13 cellular contexts compared by ENCODE assay signal in genomic region chr16:85329059-85329812, GRCh38.
A peak's percentile ranks its signal among the peaks of the same experiment; 100 is the strongest.
DNase-seq lines count a peak whose midpoint lies in the region; ATAC-seq and TF ChIP-seq lines count a peak whose summit lies in the region.
"Had no signal": no experiment of that assay in that cellular context is flagged by ENCODE, and none has a peak within 500 bp of the region (broad histone marks: within the 10 kb centered on the region; RNA-seq: fewer than 3 reads in every experiment).

No MANE protein-coding gene starts in this region.

- no peaks in the 10 kb centered on the region for H3K9me3 ChIP-seq in Caco-2
- H3K9me3 ChIP-seq in CD8-positive, alpha-beta T cell (ENCODE audit: low read length), result no peaks in the 10 kb centered on the region
- H3K9me3 ChIP-seq: lower lobe of right lung, spleen had no signal

- POLR2A ChIA-PET in Caco-2 (lab: Charles Lee), result interaction anchor here (0.7 kb wide), 1 partner anchor 135 kb away, joined by 3 read pairs; no protein-coding TSS in a partner anchor
- POLR2A ChIA-PET in CD8-positive, alpha-beta T cell (lab: Charles Lee), result interaction anchor here (1.3 kb wide), 1 partner anchor 19 kb away, joined by 5 read pairs; no protein-coding TSS in a partner anchor

- H3K4me1 ChIP-seq in Caco-2, result peaks cover 29% of the 10 kb centered on the region
- H3K4me1 ChIP-seq in CD8-positive, alpha-beta T cell (ENCODE audit: insufficient read depth, low read length), result peaks cover 9% of the 10 kb centered on the region

- H3K27ac ChIP-seq in CD8-positive, alpha-beta T cell (ENCODE audit: low read depth, low read length), result no peak overlapping the region
- H3K27ac ChIP-seq: lower lobe of right lung, spleen had no signal

- no peaks in the 10 kb centered on the region for H3K9me3 Mint-ChIP-seq in Caco-2 (ENCODE audit: unreplicated experiment)
- H3K9me3 Mint-ChIP-seq in CD8-positive, alpha-beta T cell, result no peaks in the 10 kb centered on the region
- H3K9me3 Mint-ChIP-seq: activated T-cell treated with anti-CD3 and anti-CD28 coated beads, Interleukin-2, amount 50 U/mL, for 4 hours; effector memory CD8-positive, alpha-beta T cell had no signal

- no peak overlapping the region for H3K27ac Mint-ChIP-seq in Caco-2 (ENCODE audit: unreplicated experiment)
- no peak overlapping the region for H3K27ac Mint-ChIP-seq in CD8-positive, alpha-beta T cell
- H3K27ac Mint-ChIP-seq: effector memory CD8-positive, alpha-beta T cell had no signal

- TF ChIP-seq CTCF in Caco-2 (IDR thresholded peaks at IDR 0.05; ENCODE audit: insufficient read depth in 1 of 2, low read depth in 1 of 2, low read length in 1 of 2, severe bottlenecking in 1 of 2, unreplicated experiment in 1 of 2), result peak in 1 of 2 experiments; percentile 16
- TF ChIP-seq CTCF in CD8-positive, alpha-beta T cell (IDR thresholded peaks at IDR 0.05), result no peak

- H3K4me3 Mint-ChIP-seq in Caco-2 (ENCODE audit: unreplicated experiment), result no peak overlapping the region
- no peak overlapping the region for H3K4me3 Mint-ChIP-seq in CD8-positive, alpha-beta T cell
- H3K4me3 Mint-ChIP-seq: activated T-cell treated with anti-CD3 and anti-CD28 coated beads, Interleukin-2, amount 50 U/mL, for 4 hours; effector memory CD8-positive, alpha-beta T cell had no signal

- BruUV-seq in Caco-2 (replicated peaks; lab: Mats Ljungman, UMichigan), result no TSS peak

- no peaks in the 10 kb centered on the region for H3K27me3 Mint-ChIP-seq in Caco-2 (ENCODE audit: insufficient read depth, unreplicated experiment)
- peaks cover 5% of the 10 kb centered on the region for H3K27me3 Mint-ChIP-seq in CD8-positive, alpha-beta T cell (ENCODE audit: low read depth)

- CTCF ChIA-PET in Caco-2 (lab: Charles Lee), result no interaction called here
- CTCF ChIA-PET in CD8-positive, alpha-beta T cell (lab: Charles Lee), result interaction anchor here (1.6 to 7.9 kb wide), 2 partner anchors 23 kb away, joined by 7 to 103 read pairs; no protein-coding TSS in a partner anchor

- ATAC-seq in HG03565 (IDR thresholded peaks at IDR 0.05; ENCODE audit: unreplicated experiment), result no peak
- no peak for ATAC-seq in CD8-positive, alpha-beta T cell
- ATAC-seq in HG03520 (IDR thresholded peaks at IDR 0.05; ENCODE audit: unreplicated experiment), result no peak
- ATAC-seq: activated T-cell treated with anti-CD3 and anti-CD28 coated beads, Interleukin-2, amount 50 U/mL, for 4 hours; effector memory CD8-positive, alpha-beta T cell had no signal

- no peaks in the 10 kb centered on the region for H3K36me3 ChIP-seq in Caco-2 (ENCODE audit: control insufficient read depth, insufficient read depth, low read length)
- no peaks in the 10 kb centered on the region for H3K36me3 ChIP-seq in CD8-positive, alpha-beta T cell (ENCODE audit: insufficient read depth, low read length)
- H3K36me3 ChIP-seq: lower lobe of right lung, spleen had no signal

- peaks cover 6% of the 10 kb centered on the region for H3K36me3 Mint-ChIP-seq in Caco-2 (ENCODE audit: insufficient read depth, unreplicated experiment)
- H3K36me3 Mint-ChIP-seq in CD8-positive, alpha-beta T cell, result no peaks in the 10 kb centered on the region

- peaks cover 29% of the 10 kb centered on the region for H3K4me1 Mint-ChIP-seq in Caco-2 (ENCODE audit: low read depth, unreplicated experiment)
- H3K4me1 Mint-ChIP-seq in CD8-positive, alpha-beta T cell (ENCODE audit: low read depth), result peaks cover 8% of the 10 kb centered on the region

- no peak overlapping the region for H3K4me3 ChIP-seq in Caco-2 (ENCODE audit: low read depth, low read length)
- H3K4me3 ChIP-seq in CD8-positive, alpha-beta T cell (ENCODE audit: low read depth, low read length), result no peak overlapping the region
- H3K4me3 ChIP-seq: lower lobe of right lung, spleen had no signal

- H3K27me3 ChIP-seq in Caco-2 (replicated peaks; ENCODE audit: control insufficient read depth, insufficient read depth, low read length), result no peaks in the 10 kb centered on the region
- H3K27me3 ChIP-seq in CD8-positive, alpha-beta T cell (ENCODE audit: insufficient read depth, low read length), result no peaks in the 10 kb centered on the region

- peak; percentile 40 for DNase-seq in DMS79 (lab: John Stamatoyannopoulos, UW)
- peak; percentile 95 for DNase-seq in NCI-H1092 (lab: John Stamatoyannopoulos, UW)
- DNase-seq in SK-N-DZ (ENCODE audit: low spot score), result peak; percentile 64
- DNase-seq in left kidney (ENCODE audit: low read depth, low spot score), result peak; percentile 88
- no peak for DNase-seq in Caco-2
- DNase-seq in CD8-positive, alpha-beta T cell, result no peak
- DNase-seq: activated T-cell treated with anti-CD3 and anti-CD28 coated beads, Interleukin-2, amount 50 U/mL, for 4 hours; DND-41; effector memory CD8-positive, alpha-beta T cell; lower lobe of right lung; spleen had no signal

- intact Hi-C loops in Caco-2 (cut with micrococcal nuclease; ENCODE audit: unreplicated experiment), result no loop called here
- intact Hi-C loops in CD8-positive, alpha-beta T cell (cut with DNase I, micrococcal nuclease), result no loop called here

Comparison
In these comparisons a context has a peak if more than half of its experiments do, and no peak if none do; other contexts are left out.
1. DNase-seq: peak in DMS79 (single experiment), NCI-H1092 (single experiment), SK-N-DZ (single experiment) and left kidney (single experiment); none in Caco-2 (0 of 2) and CD8-positive, alpha-beta T cell (0 of 7).